In genomic region chr11:22284991-22285390, GRCh38 we compare ENCODE assay signal across 1 cellular context. TPM values are rescaled to one million over a fixed set of nuclear protein-coding genes. Genes with fewer than 3 reads are reported as not detected.
"Had no signal": no experiment of that assay in that cellular context is flagged by ENCODE, and none has a peak within 500 bp of the region (broad histone marks: within the 10 kb centered on the region; RNA-seq: fewer than 3 reads in every experiment).

No MANE protein-coding gene starts in this region.

RNA-seq across cellular contexts. Expression of gene SLC17A6, which starts 53.2 kb away (rescaled TPM):
- total RNA-seq: GM12878 had no signal
- polyA plus RNA-seq: GM12878 had no signal
